9 cellular contexts compared by ENCODE assay signal in the genomic region with DNA sequence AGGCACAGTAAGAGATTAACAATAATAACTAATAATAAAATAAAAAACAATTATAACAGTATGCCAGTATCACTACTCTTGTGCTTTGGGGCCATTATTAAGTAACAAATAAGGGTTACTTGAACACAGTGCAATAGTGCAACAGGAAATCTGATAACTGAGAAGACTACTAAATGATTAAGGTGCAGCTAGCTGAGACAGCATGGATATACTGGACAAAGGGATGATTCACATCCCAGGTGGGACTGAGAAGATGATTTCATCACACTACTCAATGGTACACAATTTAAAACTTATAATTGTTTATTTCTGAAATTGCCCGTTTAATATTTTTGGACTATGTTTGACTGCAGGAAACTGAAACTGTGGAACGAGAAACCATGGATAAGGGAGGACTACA.
"Had no signal": no experiment of that assay in that cellular context is flagged by ENCODE, and none has a peak within 500 bp of the region (broad histone marks: within the 10 kb centered on the region; RNA-seq: fewer than 3 reads in every experiment).

No MANE protein-coding gene starts in this region.

- H3K27me3 Mint-ChIP-seq: IgD-negative memory B cell had no signal

- H3K9me3 ChIP-seq: HAP-1 had no signal

- ATAC-seq: HCT116, HepG2 had no signal

- H3K4me1 Mint-ChIP-seq: IgD-negative memory B cell had no signal

- H3K27ac Mint-ChIP-seq: HFFc6, IgD-negative memory B cell had no signal

- H3K36me3 Mint-ChIP-seq: IgD-negative memory B cell had no signal

- H3K4me3 ChIP-seq: GM23248, HAP-1 had no signal

- FAIRE-seq: HepG2 had no signal

- H3K9me3 Mint-ChIP-seq: IgD-negative memory B cell had no signal

- H3K36me3 ChIP-seq: HAP-1 had no signal

- H3K4me1 ChIP-seq: HAP-1 had no signal

- H3K4me3 Mint-ChIP-seq: HFFc6, IgD-negative memory B cell had no signal

- DNase-seq: GM23248, GOT3, H7, HFFc6 had no signal

- H3K27ac ChIP-seq: GM23248, HL-60 had no signal
